Comparison of ENCODE assay signal across 31 cellular contexts in the genomic region with DNA sequence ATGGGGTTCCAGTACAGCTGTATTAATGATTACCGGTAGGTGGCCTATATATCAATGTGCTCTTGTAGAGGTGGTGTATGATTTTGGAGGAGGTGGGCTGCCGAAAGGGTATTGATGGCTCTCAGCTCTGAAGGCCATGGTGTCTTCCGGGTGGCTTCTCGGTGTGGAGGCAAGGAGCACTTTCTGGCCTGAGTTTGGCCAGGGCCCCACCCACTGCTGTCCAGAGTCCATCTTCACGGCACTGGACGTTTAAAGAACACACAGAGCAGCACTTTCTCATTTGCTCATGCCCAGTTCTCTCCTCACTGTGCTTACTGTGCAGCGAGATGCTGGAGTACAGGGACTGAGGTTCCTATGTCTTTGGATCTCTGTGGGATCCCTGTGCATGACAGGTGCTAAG. TPM values are rescaled to one million over a fixed set of nuclear protein-coding genes. Genes with fewer than 3 reads are reported as not detected.
"Had no signal": no experiment of that assay in that cellular context is flagged by ENCODE, and none has a peak within 500 bp of the region (broad histone marks: within the 10 kb centered on the region; RNA-seq: fewer than 3 reads in every experiment).

No MANE protein-coding gene starts in this region.

- H3K36me3 ChIP-seq: adrenal gland, cardiac muscle cell, gastroesophageal sphincter, thyroid gland, upper lobe of right lung had no signal

- H3K27ac ChIP-seq: adrenal gland, cardiac muscle cell, coronary artery, gastroesophageal sphincter, hepatocyte, skin epidermis, thyroid gland, upper lobe of right lung, VCaP had no signal

- H3K4me3 Mint-ChIP-seq: activated naive CD4-positive, alpha-beta T cell treated with anti-CD3 and anti-CD28 coated beads for 36 hours; activated naive CD8-positive, alpha-beta T cell treated with anti-CD3 and anti-CD28 coated beads for 36 hours; activated T-cell treated with anti-CD3 and anti-CD28 coated beads, Interleukin-2, amount 50 U/mL, for 72 hours; brain; effector memory CD8-positive, alpha-beta T cell; natural killer cell treated with Interleukin-12 subunit alpha and Interleukin-12 subunit beta and Interleukin-15 and Interleukin-18, amount 100 ng/mL, for 72 hours; stimulated activated effector memory CD8-positive, alpha-beta T cell treated with anti-CD3 and anti-CD28 coated beads, Interleukin-12 subunit alpha, Interleukin-12 subunit beta, amount 100 ng/mL, for 72 hours; stimulated activated naive CD8-positive, alpha-beta T cell treated with anti-CD3 and anti-CD28 coated beads, Interleukin-15, Interleukin-2, amounts not matched to agents 100 ng/mL and 50 ng/mL, for 24 hours; T-helper 1 cell treated with Interleukin-12 subunit alpha and Interleukin-12 subunit beta and Interleukin-4 antibody, amounts not matched to agents 30 μg/mL and 1 μg/mL, for 36 hours had no signal

- H3K9me3 Mint-ChIP-seq: activated naive CD4-positive, alpha-beta T cell treated with anti-CD3 and anti-CD28 coated beads for 36 hours; activated naive CD8-positive, alpha-beta T cell treated with anti-CD3 and anti-CD28 coated beads for 36 hours; activated T-cell treated with anti-CD3 and anti-CD28 coated beads, Interleukin-2, amount 50 U/mL, for 72 hours; brain; effector memory CD8-positive, alpha-beta T cell; natural killer cell treated with Interleukin-12 subunit alpha and Interleukin-12 subunit beta and Interleukin-15 and Interleukin-18, amount 100 ng/mL, for 72 hours; stimulated activated effector memory CD8-positive, alpha-beta T cell treated with anti-CD3 and anti-CD28 coated beads, Interleukin-12 subunit alpha, Interleukin-12 subunit beta, amount 100 ng/mL, for 72 hours; stimulated activated naive CD8-positive, alpha-beta T cell treated with anti-CD3 and anti-CD28 coated beads, Interleukin-15, Interleukin-2, amounts not matched to agents 100 ng/mL and 50 ng/mL, for 24 hours; T-helper 1 cell treated with Interleukin-12 subunit alpha and Interleukin-12 subunit beta and Interleukin-4 antibody, amounts not matched to agents 30 μg/mL and 1 μg/mL, for 36 hours had no signal

- DNase-seq: activated CD4-positive, alpha-beta T cell treated with anti-CD3 and anti-CD28 coated beads for 4 hours; activated CD4-positive, alpha-beta T cell treated with anti-CD3 and anti-CD28 coated beads, Interleukin-2, amount 50 U/mL, for 4 hours; activated effector memory CD4-positive, alpha-beta T cell treated with Interleukin-2 at 50 U/mL for 16 hours; activated naive CD4-positive, alpha-beta T cell treated with anti-CD3 and anti-CD28 coated beads for 36 hours; activated naive CD8-positive, alpha-beta T cell treated with anti-CD3 and anti-CD28 coated beads for 36 hours; activated T-cell treated with anti-CD3 and anti-CD28 coated beads for 4 hours; activated T-cell treated with anti-CD3 and anti-CD28 coated beads, Interleukin-2, amount 50 U/mL, for 72 hours; adrenal gland; cerebellar nuclear complex; effector memory CD8-positive, alpha-beta T cell; erythroblast; islet precursor cell; midbrain; stimulated activated CD4-positive, alpha-beta T cell treated with anti-CD3 and anti-CD28 coated beads, Interleukin-4, amount 100 ng/mL, for 24 hours; substantia nigra; T-helper 9 cell; thyroid gland; upper lobe of right lung had no signal

- H3K27me3 Mint-ChIP-seq: activated naive CD8-positive, alpha-beta T cell treated with anti-CD3 and anti-CD28 coated beads for 36 hours; natural killer cell treated with Interleukin-12 subunit alpha and Interleukin-12 subunit beta and Interleukin-15 and Interleukin-18, amount 100 ng/mL, for 72 hours; stimulated activated naive CD8-positive, alpha-beta T cell treated with anti-CD3 and anti-CD28 coated beads, Interleukin-15, Interleukin-2, amounts not matched to agents 100 ng/mL and 50 ng/mL, for 24 hours had no signal

- H3K27ac Mint-ChIP-seq: activated naive CD4-positive, alpha-beta T cell treated with anti-CD3 and anti-CD28 coated beads for 36 hours; activated naive CD8-positive, alpha-beta T cell treated with anti-CD3 and anti-CD28 coated beads for 36 hours; activated T-cell treated with anti-CD3 and anti-CD28 coated beads, Interleukin-2, amount 50 U/mL, for 72 hours; effector memory CD8-positive, alpha-beta T cell; natural killer cell treated with Interleukin-12 subunit alpha and Interleukin-12 subunit beta and Interleukin-15 and Interleukin-18, amount 100 ng/mL, for 72 hours; stimulated activated effector memory CD8-positive, alpha-beta T cell treated with anti-CD3 and anti-CD28 coated beads, Interleukin-12 subunit alpha, Interleukin-12 subunit beta, amount 100 ng/mL, for 72 hours; stimulated activated naive CD8-positive, alpha-beta T cell treated with anti-CD3 and anti-CD28 coated beads, Interleukin-15, Interleukin-2, amounts not matched to agents 100 ng/mL and 50 ng/mL, for 24 hours; T-helper 1 cell treated with Interleukin-12 subunit alpha and Interleukin-12 subunit beta and Interleukin-4 antibody, amounts not matched to agents 30 μg/mL and 1 μg/mL, for 36 hours had no signal

- H2AFZ ChIP-seq: hepatocyte had no signal

- H3K36me3 Mint-ChIP-seq: activated naive CD8-positive, alpha-beta T cell treated with anti-CD3 and anti-CD28 coated beads for 36 hours; brain; natural killer cell treated with Interleukin-12 subunit alpha and Interleukin-12 subunit beta and Interleukin-15 and Interleukin-18, amount 100 ng/mL, for 72 hours; stimulated activated effector memory CD8-positive, alpha-beta T cell treated with anti-CD3 and anti-CD28 coated beads, Interleukin-12 subunit alpha, Interleukin-12 subunit beta, amount 100 ng/mL, for 72 hours had no signal

- FAIRE-seq: TTC549 had no signal

- ATAC-seq: activated T-cell treated with anti-CD3 and anti-CD28 coated beads, Interleukin-2, amount 50 U/mL, for 72 hours; effector memory CD8-positive, alpha-beta T cell; gastroesophageal sphincter; natural killer cell treated with Interleukin-12 subunit alpha and Interleukin-12 subunit beta and Interleukin-15 and Interleukin-18, amount 100 ng/mL, for 72 hours; sciatic nerve; stimulated activated effector memory CD8-positive, alpha-beta T cell treated with anti-CD3 and anti-CD28 coated beads, Interleukin-12 subunit alpha, Interleukin-12 subunit beta, amount 100 ng/mL, for 72 hours had no signal

- H3K4me3 ChIP-seq: adrenal gland, cardiac muscle cell, coronary artery, gastroesophageal sphincter, hepatocyte, skin epidermis, thyroid gland, upper lobe of right lung had no signal

- H3K4me2 ChIP-seq: hepatocyte had no signal

- H3K27me3 ChIP-seq: adrenal gland, cardiac muscle cell, gastroesophageal sphincter, hepatocyte, thyroid gland, upper lobe of right lung had no signal

- H3K4me1 Mint-ChIP-seq: activated naive CD8-positive, alpha-beta T cell treated with anti-CD3 and anti-CD28 coated beads for 36 hours; stimulated activated effector memory CD8-positive, alpha-beta T cell treated with anti-CD3 and anti-CD28 coated beads, Interleukin-12 subunit alpha, Interleukin-12 subunit beta, amount 100 ng/mL, for 72 hours had no signal

- H3K9me3 ChIP-seq: adrenal gland, gastroesophageal sphincter, thyroid gland, upper lobe of right lung had no signal

RNA-seq across cellular contexts. Expression of gene CD38, which starts 59.2 kb away (rescaled TPM):
- polyA plus RNA-seq: cardiac muscle cell had no signal
